Comparison of ENCODE assay signal across 14 cellular contexts in the genomic region with DNA sequence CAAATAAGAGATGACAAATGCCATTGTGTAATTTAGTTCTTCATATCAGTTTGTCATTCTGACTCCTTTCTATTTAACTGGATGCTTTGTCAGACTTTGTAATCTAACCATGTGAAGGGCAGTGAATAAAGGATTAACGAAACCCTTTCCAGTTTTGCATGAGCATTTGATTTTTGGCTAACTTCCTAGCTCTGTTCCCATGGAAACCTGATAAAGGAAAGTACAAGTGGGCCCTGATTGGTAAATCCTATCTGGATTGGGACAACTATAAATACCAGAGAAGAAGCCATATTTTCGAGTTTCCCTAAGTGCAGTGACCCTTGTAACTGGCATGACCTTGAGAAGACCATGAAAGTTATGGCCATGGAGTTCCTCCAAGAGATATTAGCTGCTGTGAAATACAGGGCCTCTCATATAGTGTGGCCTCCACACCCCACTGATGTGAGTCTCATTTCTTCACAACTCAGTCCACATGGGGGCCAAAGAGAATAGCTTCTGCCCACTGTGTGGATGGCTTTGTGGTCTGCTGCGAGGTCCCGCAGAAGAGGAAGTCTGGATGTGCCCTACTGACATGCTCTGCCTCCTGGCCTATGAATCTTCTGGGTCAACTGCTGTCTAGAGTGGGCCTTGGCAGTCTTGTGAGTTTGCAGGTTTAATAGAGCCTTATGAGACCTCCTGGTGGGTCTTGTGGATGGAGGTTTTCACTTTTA. TPM values are rescaled to one million over a fixed set of nuclear protein-coding genes. Genes with fewer than 3 reads are reported as not detected.
DNase-seq lines count a peak whose midpoint lies in the region; ATAC-seq and TF ChIP-seq lines count a peak whose summit lies in the region.
"Had no signal": no experiment of that assay in that cellular context is flagged by ENCODE, and none has a peak within 500 bp of the region (broad histone marks: within the 10 kb centered on the region; RNA-seq: fewer than 3 reads in every experiment).

No MANE protein-coding gene starts in this region.

- no peaks in the 10 kb centered on the region for H3K9me3 Mint-ChIP-seq in activated CD8-positive, alpha-beta T cell treated with anti-CD3 and anti-CD28 coated beads, Interleukin-2, amount 10 ng/mL, durations not matched to agents 7 days and 5 days (ENCODE audit: insufficient read depth)
- peaks cover 0 to 3% (median 0%) of the 10 kb centered on the region in 3 donors for H3K9me3 Mint-ChIP-seq in T-cell
- H3K9me3 Mint-ChIP-seq: activated B cell treated with CpG ODN at 0.5 μM for 24 hours; activated T-cell treated with anti-CD3 and anti-CD28 coated beads, Interleukin-2, amount 50 U/mL, for 4 hours had no signal

- peaks cover 11% of the 10 kb centered on the region for H3K27me3 Mint-ChIP-seq in activated CD8-positive, alpha-beta T cell treated with anti-CD3 and anti-CD28 coated beads, Interleukin-2, amount 10 ng/mL, durations not matched to agents 7 days and 5 days (ENCODE audit: low read depth)
- peaks cover 21 to 45% of the 10 kb centered on the region in 2 donors for H3K27me3 Mint-ChIP-seq in T-cell

- H3K27ac ChIP-seq in angular gyrus (ENCODE audit: low read depth, low read length) (peak overlapping the region; percentile 32), smooth muscle cell (ENCODE audit: low read depth) (peak overlapping the region; percentile 64)
- H3K27ac ChIP-seq: C4-2B, psoas muscle had no signal

- no peak overlapping the region for H3K27ac Mint-ChIP-seq in activated CD8-positive, alpha-beta T cell treated with anti-CD3 and anti-CD28 coated beads, Interleukin-2, amount 10 ng/mL, durations not matched to agents 7 days and 5 days
- no peak overlapping the region for H3K27ac Mint-ChIP-seq in T-cell
- H3K27ac Mint-ChIP-seq: activated B cell treated with CpG ODN at 0.5 μM for 24 hours had no signal

- no peak overlapping the region for H3K4me3 Mint-ChIP-seq in activated CD8-positive, alpha-beta T cell treated with anti-CD3 and anti-CD28 coated beads, Interleukin-2, amount 10 ng/mL, durations not matched to agents 7 days and 5 days
- H3K4me3 Mint-ChIP-seq in T-cell, result no peak overlapping the region
- H3K4me3 Mint-ChIP-seq: activated B cell treated with CpG ODN at 0.5 μM for 24 hours; activated T-cell treated with anti-CD3 and anti-CD28 coated beads, Interleukin-2, amount 50 U/mL, for 4 hours had no signal

- no peak overlapping the region for H3K9ac ChIP-seq in smooth muscle cell (ENCODE audit: low read depth)

- CTCF ChIA-PET in activated CD8-positive, alpha-beta T cell treated with anti-CD3 and anti-CD28 coated beads, Interleukin-2, amount 10 ng/mL, durations not matched to agents 7 days and 5 days (lab: Charles Lee), result interaction anchor here (0.6 to 1.7 kb wide), 6 partner anchors 12 to 263 kb away, joined by 3 to 7 read pairs (median 4); no protein-coding TSS in a partner anchor
- CTCF ChIA-PET in T-cell (lab: Charles Lee), result no interaction called here

- no peak overlapping the region for H2AFZ ChIP-seq in smooth muscle cell (ENCODE audit: low read depth)

- TF ChIP-seq CTCF in smooth muscle cell (IDR thresholded peaks at IDR 0.05; ENCODE audit: borderline replicate concordance, insufficient read depth, poor library complexity, severe bottlenecking), result no peak

- ATAC-seq in left cardiac atrium (peak; percentile 45 to 48), T-cell (replicated peaks in 1 of 4) (no peak), GM18520 (IDR thresholded peaks at IDR 0.05; ENCODE audit: unreplicated experiment) (no peak), HG03565 (IDR thresholded peaks at IDR 0.05; ENCODE audit: unreplicated experiment) (no peak)
- no peak for ATAC-seq in activated CD8-positive, alpha-beta T cell treated with anti-CD3 and anti-CD28 coated beads, Interleukin-2, amount 10 ng/mL, durations not matched to agents 7 days and 5 days
- ATAC-seq: activated T-cell treated with anti-CD3 and anti-CD28 coated beads, Interleukin-2, amount 50 U/mL, for 4 hours; psoas muscle had no signal

- no peaks in the 10 kb centered on the region for H3K79me2 ChIP-seq in smooth muscle cell (ENCODE audit: low read depth)

- POLR2A ChIA-PET in activated CD8-positive, alpha-beta T cell treated with anti-CD3 and anti-CD28 coated beads, Interleukin-2, amount 10 ng/mL, durations not matched to agents 7 days and 5 days (lab: Charles Lee), result no interaction called here
- POLR2A ChIA-PET in T-cell (lab: Charles Lee), result no interaction called here

- no peaks in the 10 kb centered on the region for H3K36me3 ChIP-seq in smooth muscle cell (ENCODE audit: low read depth)

- no peaks in the 10 kb centered on the region for H3K27me3 ChIP-seq in smooth muscle cell (ENCODE audit: low read depth)

- no peak overlapping the region for H3K4me3 ChIP-seq in smooth muscle cell
- H3K4me3 ChIP-seq: psoas muscle had no signal

- peaks cover 3% of the 10 kb centered on the region for H3K4me1 Mint-ChIP-seq in activated CD8-positive, alpha-beta T cell treated with anti-CD3 and anti-CD28 coated beads, Interleukin-2, amount 10 ng/mL, durations not matched to agents 7 days and 5 days (ENCODE audit: low read depth)
- H3K4me1 Mint-ChIP-seq in T-cell, result no peaks in the 10 kb centered on the region

- no peaks in the 10 kb centered on the region for H3K9me3 ChIP-seq in smooth muscle cell (replicated peaks; ENCODE audit: low read depth)
- H3K9me3 ChIP-seq: psoas muscle had no signal

- DNase-seq in LHCN-M2 (ENCODE audit: low read depth), result peak; percentile 34
- DNase-seq in left cardiac atrium, result no peak
- no peak for DNase-seq in smooth muscle cell (lab: John Stamatoyannopoulos, UW; ENCODE audit: unreplicated experiment)
- no peak for DNase-seq in activated CD8-positive, alpha-beta T cell treated with anti-CD3 and anti-CD28 coated beads, Interleukin-2, amount 10 ng/mL, durations not matched to agents 7 days and 5 days
- DNase-seq in T-cell, result no peak
- DNase-seq: activated B cell treated with CpG ODN at 0.5 μM for 24 hours; activated T-cell treated with anti-CD3 and anti-CD28 coated beads, Interleukin-2, amount 50 U/mL, for 4 hours; central memory CD4-positive, alpha-beta T cell; GOT3; psoas muscle had no signal

- intact Hi-C loops in left cardiac atrium (cut with DNase I), result no loop called here

- no peaks in the 10 kb centered on the region for H3K4me1 ChIP-seq in smooth muscle cell (ENCODE audit: low read depth)
- H3K4me1 ChIP-seq: psoas muscle had no signal

- 60% methylated on average over 4 of the region's 4 CpGs for WGBS in smooth muscle cell (ENCODE audit: low lambda C conversion rate)

- no peaks in the 10 kb centered on the region for H4K20me1 ChIP-seq in smooth muscle cell (ENCODE audit: low read depth)

- no peaks in the 10 kb centered on the region for H3K36me3 Mint-ChIP-seq in activated CD8-positive, alpha-beta T cell treated with anti-CD3 and anti-CD28 coated beads, Interleukin-2, amount 10 ng/mL, durations not matched to agents 7 days and 5 days (ENCODE audit: low read depth)
- no peaks in the 10 kb centered on the region for H3K36me3 Mint-ChIP-seq in T-cell

- no peaks in the 10 kb centered on the region for H3F3A ChIP-seq in smooth muscle cell (ENCODE audit: low read depth)

- no peak overlapping the region for H3K4me2 ChIP-seq in smooth muscle cell

RNA-seq across cellular contexts. Expression of gene CYP1B1, which starts 38.2 kb away (rescaled TPM):
- 3.4 and 3.5 TPM in 2 replicates for total RNA-seq in LHCN-M2 (2014; rRNA removed)
- polyA plus RNA-seq in LHCN-M2 (2012), result 0.90 TPM
- total RNA-seq in left cardiac atrium, result 100 to 1,000 TPM in 1 of 2 donors, 10 to 100 TPM in 1; 46.1 to 115 TPM
- 23.2 and 42.6 TPM in 2 replicates for total RNA-seq in smooth muscle cell
- 29.6 and 47.7 TPM in 2 replicates for polyA plus RNA-seq in smooth muscle cell
- total RNA-seq in activated CD8-positive, alpha-beta T cell treated with anti-CD3 and anti-CD28 coated beads, Interleukin-2, amount 10 ng/mL, durations not matched to agents 7 days and 5 days, result 1 to 10 TPM; 1.9 to 2.3 TPM
- under 1 TPM in 3 of 5 donors, not detected in 2; 0.66 to 0.85 (median 0.76) TPM for total RNA-seq in T-cell

Comparison
In these comparisons a context has a peak if more than half of its experiments do, and no peak if none do; other contexts are left out.
1. ATAC-seq: peak in left cardiac atrium (2 of 2); none in activated CD8-positive, alpha-beta T cell treated with anti-CD3 and anti-CD28 coated beads, Interleukin-2, amount 10 ng/mL, durations not matched to agents 7 days and 5 days (single experiment), T-cell (0 of 4), GM18520 (single experiment) and HG03565 (single experiment).